38 cellular contexts compared by ENCODE assay signal in genomic region chr1:3617806-3618345, GRCh38. TPM values are rescaled to one million over a fixed set of nuclear protein-coding genes. Genes with fewer than 3 reads are reported as not detected.
"Had no signal": no experiment of that assay in that cellular context is flagged by ENCODE, and none has a peak within 500 bp of the region (broad histone marks: within the 10 kb centered on the region; RNA-seq: fewer than 3 reads in every experiment).

No MANE protein-coding gene starts in this region.

- H3K36me3 Mint-ChIP-seq: activated CD4-positive, alpha-beta memory T cell treated with anti-CD3 and anti-CD28 coated beads for 36 hours; activated CD8-positive, alpha-beta memory T cell treated with anti-CD3 and anti-CD28 coated beads, Interleukin-2, amount 10 ng/mL, durations not matched to agents 7 days and 5 days; activated naive CD4-positive, alpha-beta T cell treated with anti-CD3 and anti-CD28 coated beads, Interleukin-2, amount 50 U/mL, for 24 hours; activated naive CD8-positive, alpha-beta T cell treated with anti-CD3 and anti-CD28 coated beads for 36 hours; T-cell had no signal

- H3K9me3 ChIP-seq: adrenal gland, body of pancreas, esophagus squamous epithelium, gastroesophageal sphincter had no signal

- H3K4me3 ChIP-seq: adrenal gland, body of pancreas, esophagus squamous epithelium, gastroesophageal sphincter had no signal

- H3K27ac ChIP-seq: adrenal gland, body of pancreas, esophagus squamous epithelium, gastroesophageal sphincter, WERI-Rb-1 had no signal

- H3K36me3 ChIP-seq: adrenal gland, esophagus squamous epithelium, gastroesophageal sphincter, WERI-Rb-1 had no signal

- H3K27me3 ChIP-seq: body of pancreas had no signal

- H3K4me3 Mint-ChIP-seq: activated B cell treated with CpG ODN at 0.5 μM for 24 hours; activated CD4-positive, alpha-beta memory T cell treated with anti-CD3 and anti-CD28 coated beads for 36 hours; activated CD8-positive, alpha-beta memory T cell treated with anti-CD3 and anti-CD28 coated beads, Interleukin-2, amount 10 ng/mL, durations not matched to agents 7 days and 5 days; activated CD8-positive, alpha-beta T cell treated with anti-CD3 and anti-CD28 coated beads, Interleukin-2, amount 10 ng/mL, durations not matched to agents 7 days and 5 days; activated naive CD4-positive, alpha-beta T cell treated with anti-CD3 and anti-CD28 coated beads for 36 hours; activated naive CD4-positive, alpha-beta T cell treated with anti-CD3 and anti-CD28 coated beads, Interleukin-2, amount 50 U/mL, for 24 hours; activated naive CD8-positive, alpha-beta T cell treated with anti-CD3 and anti-CD28 coated beads for 36 hours; activated naive CD8-positive, alpha-beta T cell treated with anti-CD3 and anti-CD28 coated beads, Interleukin-2, amount 50 U/mL, for 24 hours; activated T-helper 1 cell treated with anti-CD3 and anti-CD28 coated beads, Interleukin-12 subunit alpha, Interleukin-12 subunit beta, Interleukin-2, Interleukin-4 antibody, amounts not matched to agents 30 ng/mL and 10 ng/mL and 1 ng/mL, durations not matched to agents 14 hours and 24 hours and 36 hours; effector memory CD8-positive, alpha-beta T cell; T-cell; T-helper 1 cell treated with Interleukin-12 subunit alpha and Interleukin-12 subunit beta and Interleukin-4 antibody, amounts not matched to agents 30 μg/mL and 1 μg/mL, for 36 hours; T-helper 2 cell treated with Interferon-gamma antibody and Interleukin-4, amounts not matched to agents 5 μg/mL and 100 μg/mL, for 36 hours had no signal

- ATAC-seq: activated CD4-positive, CD25-positive, alpha-beta regulatory T cell treated with anti-CD3 and anti-CD28 coated beads, Interleukin-2, amount 50 U/mL, for 24 hours; activated CD8-positive, alpha-beta memory T cell treated with anti-CD3 and anti-CD28 coated beads, Interleukin-2, amount 10 ng/mL, durations not matched to agents 7 days and 5 days; activated CD8-positive, alpha-beta T cell treated with anti-CD3 and anti-CD28 coated beads, Interleukin-2, amount 10 ng/mL, durations not matched to agents 7 days and 5 days; body of pancreas; effector memory CD8-positive, alpha-beta T cell; gastroesophageal sphincter had no signal

- DNase-seq: activated B cell treated with CpG ODN at 0.5 μM for 24 hours; activated CD4-positive, alpha-beta memory T cell treated with anti-CD3 and anti-CD28 coated beads for 36 hours; activated CD4-positive, alpha-beta T cell treated with anti-CD3 and anti-CD28 coated beads for 48 hours; activated CD8-positive, alpha-beta memory T cell treated with anti-CD3 and anti-CD28 coated beads, Interleukin-2, amount 10 ng/mL, durations not matched to agents 7 days and 5 days; activated CD8-positive, alpha-beta memory T cell treated with anti-CD3 and anti-CD28 coated beads, Interleukin-2, amount 50 U/mL, for 4 hours; activated CD8-positive, alpha-beta T cell treated with anti-CD3 and anti-CD28 coated beads, Interleukin-2, amount 10 ng/mL, durations not matched to agents 7 days and 5 days; activated effector memory CD4-positive, alpha-beta T cell treated with anti-CD3 and anti-CD28 coated beads, Interleukin-2, amount 50 U/mL, for 16 hours; activated naive CD4-positive, alpha-beta T cell treated with anti-CD3 and anti-CD28 coated beads for 36 hours; activated naive CD8-positive, alpha-beta T cell treated with anti-CD3 and anti-CD28 coated beads for 36 hours; activated naive CD8-positive, alpha-beta T cell treated with anti-CD3 and anti-CD28 coated beads, Interleukin-2, amount 50 U/mL, for 24 hours; activated T-cell treated with anti-CD3 and anti-CD28 coated beads, Interleukin-2, amount 50 U/mL, for 1 hour; activated T-cell treated with anti-CD3 and anti-CD28 coated beads, Interleukin-2, amount 50 U/mL, for 48 hours; adrenal gland; amygdala; aorta; body of pancreas; caudate nucleus; cortex of kidney; dermis blood vessel endothelial cell; effector CD4-positive, alpha-beta T cell; effector memory CD8-positive, alpha-beta T cell; erythroblast; esophagus squamous epithelium; foreskin melanocyte; SW 1271; T-cell; T1000; WERI-Rb-1 had no signal

- H3K27ac Mint-ChIP-seq: activated B cell treated with CpG ODN at 0.5 μM for 24 hours; activated CD4-positive, alpha-beta memory T cell treated with anti-CD3 and anti-CD28 coated beads for 36 hours; activated CD8-positive, alpha-beta memory T cell treated with anti-CD3 and anti-CD28 coated beads, Interleukin-2, amount 10 ng/mL, durations not matched to agents 7 days and 5 days; activated CD8-positive, alpha-beta T cell treated with anti-CD3 and anti-CD28 coated beads, Interleukin-2, amount 10 ng/mL, durations not matched to agents 7 days and 5 days; activated naive CD4-positive, alpha-beta T cell treated with anti-CD3 and anti-CD28 coated beads for 36 hours; activated naive CD4-positive, alpha-beta T cell treated with anti-CD3 and anti-CD28 coated beads, Interleukin-2, amount 50 U/mL, for 24 hours; activated naive CD8-positive, alpha-beta T cell treated with anti-CD3 and anti-CD28 coated beads for 36 hours; activated naive CD8-positive, alpha-beta T cell treated with anti-CD3 and anti-CD28 coated beads, Interleukin-2, amount 50 U/mL, for 24 hours; activated T-helper 1 cell treated with anti-CD3 and anti-CD28 coated beads, Interleukin-12 subunit alpha, Interleukin-12 subunit beta, Interleukin-2, Interleukin-4 antibody, amounts not matched to agents 30 ng/mL and 10 ng/mL and 1 ng/mL, durations not matched to agents 14 hours and 24 hours and 36 hours; activated T-helper 2 cell treated with anti-CD3 and anti-CD28 coated beads, Interferon-gamma antibody, Interleukin-2, Interleukin-4, amounts not matched to agents 10 μg/mL and 5 μg/mL and 100 μg/mL, durations not matched to agents 14 hours and 24 hours and 36 hours; effector memory CD8-positive, alpha-beta T cell; T-cell; T-helper 1 cell treated with Interleukin-12 subunit alpha and Interleukin-12 subunit beta and Interleukin-4 antibody, amounts not matched to agents 30 μg/mL and 1 μg/mL, for 36 hours; T-helper 2 cell treated with Interferon-gamma antibody and Interleukin-4, amounts not matched to agents 5 μg/mL and 100 μg/mL, for 36 hours had no signal

- H3K9me3 Mint-ChIP-seq: activated B cell treated with CpG ODN at 0.5 μM for 24 hours; activated CD4-positive, alpha-beta memory T cell treated with anti-CD3 and anti-CD28 coated beads for 36 hours; activated naive CD4-positive, alpha-beta T cell treated with anti-CD3 and anti-CD28 coated beads for 36 hours; activated naive CD4-positive, alpha-beta T cell treated with anti-CD3 and anti-CD28 coated beads, Interleukin-2, amount 50 U/mL, for 24 hours; activated naive CD8-positive, alpha-beta T cell treated with anti-CD3 and anti-CD28 coated beads for 36 hours; activated naive CD8-positive, alpha-beta T cell treated with anti-CD3 and anti-CD28 coated beads, Interleukin-2, amount 50 U/mL, for 24 hours; activated T-helper 1 cell treated with anti-CD3 and anti-CD28 coated beads, Interleukin-12 subunit alpha, Interleukin-12 subunit beta, Interleukin-2, Interleukin-4 antibody, amounts not matched to agents 30 ng/mL and 10 ng/mL and 1 ng/mL, durations not matched to agents 14 hours and 24 hours and 36 hours; activated T-helper 2 cell treated with anti-CD3 and anti-CD28 coated beads, Interferon-gamma antibody, Interleukin-2, Interleukin-4, amounts not matched to agents 10 μg/mL and 5 μg/mL and 100 μg/mL, durations not matched to agents 14 hours and 24 hours and 36 hours; effector memory CD8-positive, alpha-beta T cell; T-cell; T-helper 1 cell treated with Interleukin-12 subunit alpha and Interleukin-12 subunit beta and Interleukin-4 antibody, amounts not matched to agents 30 μg/mL and 1 μg/mL, for 36 hours; T-helper 2 cell treated with Interferon-gamma antibody and Interleukin-4, amounts not matched to agents 5 μg/mL and 100 μg/mL, for 36 hours had no signal

- FAIRE-seq: colon had no signal

- H3K27me3 Mint-ChIP-seq: activated CD4-positive, alpha-beta memory T cell treated with anti-CD3 and anti-CD28 coated beads for 36 hours; activated naive CD4-positive, alpha-beta T cell treated with anti-CD3 and anti-CD28 coated beads, Interleukin-2, amount 50 U/mL, for 24 hours; activated naive CD8-positive, alpha-beta T cell treated with anti-CD3 and anti-CD28 coated beads for 36 hours; activated naive CD8-positive, alpha-beta T cell treated with anti-CD3 and anti-CD28 coated beads, Interleukin-2, amount 50 U/mL, for 24 hours had no signal

RNA-seq across cellular contexts. Expression of gene TP73, which starts 34.4 kb away (rescaled TPM):
- total RNA-seq: dermis blood vessel endothelial cell, fibroblast of lung, fibroblast of villous mesenchyme had no signal
- polyA plus RNA-seq: fibroblast of lung had no signal
